In the genomic region with DNA sequence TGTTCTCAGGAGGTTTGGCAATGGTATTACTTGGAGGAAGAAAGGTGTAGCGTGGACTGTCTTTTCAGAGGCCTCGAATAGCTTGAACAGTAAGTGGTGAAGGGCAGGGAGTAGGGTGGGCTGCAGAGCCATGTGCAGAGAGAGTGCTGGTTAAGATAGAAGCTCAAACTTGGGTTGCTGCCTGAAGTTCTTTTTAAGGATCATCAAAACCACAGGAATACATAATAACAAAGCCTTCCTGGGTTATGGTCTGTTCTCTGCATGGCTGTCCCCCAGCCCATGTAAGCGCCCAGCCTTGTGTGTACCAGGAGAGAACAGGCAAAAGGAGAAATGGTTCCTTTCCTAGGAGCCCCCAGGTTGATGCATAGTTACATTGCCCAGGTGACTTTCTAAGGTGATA, we compare ENCODE assay signal across 1 cellular context.
TF ChIP-seq lines count a peak whose summit lies in the region.

No MANE protein-coding gene starts in this region.

TF ChIP-seq in WTC11, 78 proteins besides CTCF, POLR2A, EP300 and RAD21 (continued from another document):
- TF ChIP-seq, protein P1, sequence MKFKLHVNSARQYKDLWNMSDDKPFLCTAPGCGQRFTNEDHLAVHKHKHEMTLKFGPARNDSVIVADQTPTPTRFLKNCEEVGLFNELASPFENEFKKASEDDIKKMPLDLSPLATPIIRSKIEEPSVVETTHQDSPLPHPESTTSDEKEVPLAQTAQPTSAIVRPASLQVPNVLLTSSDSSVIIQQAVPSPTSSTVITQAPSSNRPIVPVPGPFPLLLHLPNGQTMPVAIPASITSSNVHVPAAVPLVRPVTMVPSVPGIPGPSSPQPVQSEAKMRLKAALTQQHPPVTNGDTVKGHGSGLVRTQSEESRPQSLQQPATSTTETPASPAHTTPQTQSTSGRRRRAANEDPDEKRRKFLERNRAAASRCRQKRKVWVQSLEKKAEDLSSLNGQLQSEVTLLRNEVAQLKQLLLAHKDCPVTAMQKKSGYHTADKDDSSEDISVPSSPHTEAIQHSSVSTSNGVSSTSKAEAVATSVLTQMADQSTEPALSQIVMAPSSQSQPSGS (CRISPR knock-in tag; IDR thresholded peaks at IDR 0.05; ENCODE audit: borderline replicate concordance, low read depth) = no peak
- no peak for TF ChIP-seq ZNF219 (CRISPR knock-in tag; IDR thresholded peaks at IDR 0.05; ENCODE audit: borderline replicate concordance)
- TF ChIP-seq, protein P2, sequence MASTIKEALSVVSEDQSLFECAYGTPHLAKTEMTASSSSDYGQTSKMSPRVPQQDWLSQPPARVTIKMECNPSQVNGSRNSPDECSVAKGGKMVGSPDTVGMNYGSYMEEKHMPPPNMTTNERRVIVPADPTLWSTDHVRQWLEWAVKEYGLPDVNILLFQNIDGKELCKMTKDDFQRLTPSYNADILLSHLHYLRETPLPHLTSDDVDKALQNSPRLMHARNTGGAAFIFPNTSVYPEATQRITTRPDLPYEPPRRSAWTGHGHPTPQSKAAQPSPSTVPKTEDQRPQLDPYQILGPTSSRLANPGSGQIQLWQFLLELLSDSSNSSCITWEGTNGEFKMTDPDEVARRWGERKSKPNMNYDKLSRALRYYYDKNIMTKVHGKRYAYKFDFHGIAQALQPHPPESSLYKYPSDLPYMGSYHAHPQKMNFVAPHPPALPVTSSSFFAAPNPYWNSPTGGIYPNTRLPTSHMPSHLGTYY (CRISPR knock-in tag; IDR thresholded peaks at IDR 0.05) = no peak
- TF ChIP-seq, protein P3, sequence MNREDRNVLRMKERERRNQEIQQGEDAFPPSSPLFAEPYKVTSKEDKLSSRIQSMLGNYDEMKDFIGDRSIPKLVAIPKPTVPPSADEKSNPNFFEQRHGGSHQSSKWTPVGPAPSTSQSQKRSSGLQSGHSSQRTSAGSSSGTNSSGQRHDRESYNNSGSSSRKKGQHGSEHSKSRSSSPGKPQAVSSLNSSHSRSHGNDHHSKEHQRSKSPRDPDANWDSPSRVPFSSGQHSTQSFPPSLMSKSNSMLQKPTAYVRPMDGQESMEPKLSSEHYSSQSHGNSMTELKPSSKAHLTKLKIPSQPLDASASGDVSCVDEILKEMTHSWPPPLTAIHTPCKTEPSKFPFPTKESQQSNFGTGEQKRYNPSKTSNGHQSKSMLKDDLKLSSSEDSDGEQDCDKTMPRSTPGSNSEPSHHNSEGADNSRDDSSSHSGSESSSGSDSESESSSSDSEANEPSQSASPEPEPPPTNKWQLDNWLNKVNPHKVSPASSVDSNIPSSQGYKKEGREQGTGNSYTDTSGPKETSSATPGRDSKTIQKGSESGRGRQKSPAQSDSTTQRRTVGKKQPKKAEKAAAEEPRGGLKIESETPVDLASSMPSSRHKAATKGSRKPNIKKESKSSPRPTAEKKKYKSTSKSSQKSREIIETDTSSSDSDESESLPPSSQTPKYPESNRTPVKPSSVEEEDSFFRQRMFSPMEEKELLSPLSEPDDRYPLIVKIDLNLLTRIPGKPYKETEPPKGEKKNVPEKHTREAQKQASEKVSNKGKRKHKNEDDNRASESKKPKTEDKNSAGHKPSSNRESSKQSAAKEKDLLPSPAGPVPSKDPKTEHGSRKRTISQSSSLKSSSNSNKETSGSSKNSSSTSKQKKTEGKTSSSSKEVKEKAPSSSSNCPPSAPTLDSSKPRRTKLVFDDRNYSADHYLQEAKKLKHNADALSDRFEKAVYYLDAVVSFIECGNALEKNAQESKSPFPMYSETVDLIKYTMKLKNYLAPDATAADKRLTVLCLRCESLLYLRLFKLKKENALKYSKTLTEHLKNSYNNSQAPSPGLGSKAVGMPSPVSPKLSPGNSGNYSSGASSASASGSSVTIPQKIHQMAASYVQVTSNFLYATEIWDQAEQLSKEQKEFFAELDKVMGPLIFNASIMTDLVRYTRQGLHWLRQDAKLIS (CRISPR knock-in tag; IDR thresholded peaks at IDR 0.05; ENCODE audit: borderline replicate concordance) = no peak
- TF ChIP-seq, protein P4, sequence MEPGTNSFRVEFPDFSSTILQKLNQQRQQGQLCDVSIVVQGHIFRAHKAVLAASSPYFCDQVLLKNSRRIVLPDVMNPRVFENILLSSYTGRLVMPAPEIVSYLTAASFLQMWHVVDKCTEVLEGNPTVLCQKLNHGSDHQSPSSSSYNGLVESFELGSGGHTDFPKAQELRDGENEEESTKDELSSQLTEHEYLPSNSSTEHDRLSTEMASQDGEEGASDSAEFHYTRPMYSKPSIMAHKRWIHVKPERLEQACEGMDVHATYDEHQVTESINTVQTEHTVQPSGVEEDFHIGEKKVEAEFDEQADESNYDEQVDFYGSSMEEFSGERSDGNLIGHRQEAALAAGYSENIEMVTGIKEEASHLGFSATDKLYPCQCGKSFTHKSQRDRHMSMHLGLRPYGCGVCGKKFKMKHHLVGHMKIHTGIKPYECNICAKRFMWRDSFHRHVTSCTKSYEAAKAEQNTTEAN (CRISPR knock-in tag; IDR thresholded peaks at IDR 0.05) = no peak
- TF ChIP-seq, protein P5, sequence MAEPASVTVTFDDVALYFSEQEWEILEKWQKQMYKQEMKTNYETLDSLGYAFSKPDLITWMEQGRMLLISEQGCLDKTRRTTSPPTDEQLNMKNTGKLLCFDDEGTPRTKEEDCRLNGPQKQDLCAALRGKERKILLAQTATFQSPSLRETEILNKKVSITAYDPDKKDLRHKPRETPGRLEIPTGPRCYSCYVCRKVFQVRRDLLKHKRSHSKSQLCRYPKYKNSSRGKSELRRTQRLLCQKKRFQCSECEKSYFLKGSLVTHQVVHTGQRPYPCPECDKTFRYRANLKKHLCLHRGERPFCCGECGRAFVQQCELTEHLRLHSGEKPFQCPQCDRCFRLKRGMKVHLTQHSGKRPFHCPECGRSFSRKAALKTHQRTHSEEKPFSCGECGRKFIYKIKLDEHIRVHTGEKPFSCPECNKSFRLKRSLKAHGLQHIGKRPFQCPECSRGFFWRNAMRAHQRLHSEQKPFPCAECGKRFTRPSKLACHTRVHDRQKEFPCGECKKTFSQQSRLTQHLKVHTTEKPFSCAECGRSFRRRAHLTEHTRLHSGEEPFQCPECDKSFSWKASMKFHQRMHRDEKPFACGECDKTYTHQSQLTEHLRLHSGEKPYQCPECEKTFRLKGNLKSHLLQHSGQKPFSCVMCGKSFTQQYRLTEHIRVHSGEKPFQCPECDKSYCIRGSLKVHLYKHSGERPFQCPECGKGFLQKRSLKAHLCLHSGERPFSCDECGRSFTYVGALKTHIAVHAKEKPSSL (CRISPR knock-in tag; conservative IDR thresholded peaks at IDR 0.05) = no peak
- no peak for TF ChIP-seq NFE2L1 (CRISPR knock-in tag; IDR thresholded peaks at IDR 0.05)
- no peak for TF ChIP-seq MYBL2 (CRISPR knock-in tag; IDR thresholded peaks at IDR 0.05)
- TF ChIP-seq SMAD3 (CRISPR knock-in tag; IDR thresholded peaks at IDR 0.05; ENCODE audit: borderline replicate concordance) = no peak
- TF ChIP-seq HMGA2 (CRISPR knock-in tag; IDR thresholded peaks at IDR 0.05) = no peak
- no peak for TF ChIP-seq ATF1 (CRISPR knock-in tag; IDR thresholded peaks at IDR 0.05)
